ENCODE assay signal across 38 cellular contexts in genomic region chr2:233638836-233639235, GRCh38. TPM values are rescaled to one million over a fixed set of nuclear protein-coding genes. Genes with fewer than 3 reads are reported as not detected.
DNase-seq lines count a peak whose midpoint lies in the region; ATAC-seq, FAIRE-seq and TF ChIP-seq lines count a peak whose summit lies in the region.
"Had no signal": no experiment of that assay in that cellular context is flagged by ENCODE, and none has a peak within 500 bp of the region (broad histone marks: within the 10 kb centered on the region; RNA-seq: fewer than 3 reads in every experiment).

No MANE protein-coding gene starts in this region.

- no peaks in the 10 kb centered on the region for H3K36me3 Mint-ChIP-seq in activated naive CD8-positive, alpha-beta T cell treated with anti-CD3 and anti-CD28 coated beads, Interleukin-2, amount 50 U/mL, for 24 hours (ENCODE audit: low read depth)
- H3K36me3 Mint-ChIP-seq: CD8-positive, alpha-beta T cell; neural progenitor cell had no signal

- TF ChIP-seq CTCF in foreskin keratinocyte (conservative IDR thresholded peaks at IDR 0.05): peak; percentile 25

- H3K27ac Mint-ChIP-seq in activated naive CD8-positive, alpha-beta T cell treated with anti-CD3 and anti-CD28 coated beads, Interleukin-2, amount 50 U/mL, for 24 hours: no peak overlapping the region
- H3K27ac Mint-ChIP-seq: activated naive CD8-positive, alpha-beta T cell; CD8-positive, alpha-beta T cell; neural progenitor cell; T-helper 1 cell treated with Interleukin-12 subunit alpha and Interleukin-12 subunit beta and Interleukin-4 antibody, amounts not matched to agents 30 μg/mL and 1 μg/mL, for 36 hours had no signal

- H3K27me3 ChIP-seq in foreskin keratinocyte: no peaks in the 10 kb centered on the region
- H3K27me3 ChIP-seq: neural progenitor cell had no signal

- ATAC-seq in foreskin keratinocyte: no peak
- no peak for ATAC-seq in activated naive CD8-positive, alpha-beta T cell treated with anti-CD3 and anti-CD28 coated beads, Interleukin-2, amount 50 U/mL, for 24 hours
- ATAC-seq: CD8-positive, alpha-beta T cell; left cardiac atrium had no signal

- H3K9me3 Mint-ChIP-seq in activated naive CD8-positive, alpha-beta T cell treated with anti-CD3 and anti-CD28 coated beads, Interleukin-2, amount 50 U/mL, for 24 hours: no peaks in the 10 kb centered on the region
- H3K9me3 Mint-ChIP-seq: CD8-positive, alpha-beta T cell; T-helper 1 cell treated with Interleukin-12 subunit alpha and Interleukin-12 subunit beta and Interleukin-4 antibody, amounts not matched to agents 30 μg/mL and 1 μg/mL, for 36 hours had no signal

- no peak overlapping the region for H3K4me3 Mint-ChIP-seq in activated naive CD8-positive, alpha-beta T cell treated with anti-CD3 and anti-CD28 coated beads, Interleukin-2, amount 50 U/mL, for 24 hours
- H3K4me3 Mint-ChIP-seq: activated naive CD8-positive, alpha-beta T cell; CD8-positive, alpha-beta T cell; neural progenitor cell; T-helper 1 cell treated with Interleukin-12 subunit alpha and Interleukin-12 subunit beta and Interleukin-4 antibody, amounts not matched to agents 30 μg/mL and 1 μg/mL, for 36 hours had no signal

- peaks cover 5% of the 10 kb centered on the region for H3K4me1 Mint-ChIP-seq in activated naive CD8-positive, alpha-beta T cell treated with anti-CD3 and anti-CD28 coated beads, Interleukin-2, amount 50 U/mL, for 24 hours
- H3K4me1 Mint-ChIP-seq: neural progenitor cell had no signal

- peak; percentile 38 for FAIRE-seq in RCC 7860 (lab: Jason Lieb, UNC)
- FAIRE-seq: HTR-8/SVneo had no signal

- peaks cover 18% of the 10 kb centered on the region for H3K27me3 Mint-ChIP-seq in activated naive CD8-positive, alpha-beta T cell treated with anti-CD3 and anti-CD28 coated beads, Interleukin-2, amount 50 U/mL, for 24 hours

- peaks cover 4% of the 10 kb centered on the region for H3K4me1 ChIP-seq in foreskin keratinocyte
- H3K4me1 ChIP-seq: BE2C, neural progenitor cell, parathyroid adenoma had no signal

- peak; percentile 9 for DNase-seq in stimulated activated CD4-positive, alpha-beta T cell treated with anti-CD3 and anti-CD28 coated beads, Interleukin-15, amount 100 ng/mL, for 24 hours
- DNase-seq in stimulated activated CD4-positive, alpha-beta T cell treated with anti-CD3 and anti-CD28 coated beads, Interleukin-4, amount 100 ng/mL, for 4 hours: no peak
- DNase-seq in RCC 7860 (ENCODE audit: low spot score) (no peak), foreskin keratinocyte (no peak), GM19238 (ENCODE audit: insufficient read length, low spot score) (no peak), NCI-H510A treated with DMSO at 0.1 percent for 48 hours (lab: John Stamatoyannopoulos, UW) (no peak)
- no peak for DNase-seq in activated naive CD8-positive, alpha-beta T cell treated with anti-CD3 and anti-CD28 coated beads, Interleukin-2, amount 50 U/mL, for 24 hours
- DNase-seq: activated CD4-positive, CD25-positive, alpha-beta regulatory T cell treated with anti-CD3 and anti-CD28 coated beads, Interleukin-2, amount 50 U/mL, for 72 hours; activated CD8-positive, alpha-beta memory T cell treated with anti-CD3 and anti-CD28 coated beads for 24 hours; activated effector memory CD4-positive, alpha-beta T cell treated with Interleukin-2 at 50 U/mL for 16 hours; anterior cingulate cortex; BE2C; CD8-positive, alpha-beta T cell; DMS 273 treated with DMSO at 0.1 percent for 48 hours; effector memory CD4-positive, alpha-beta T cell; EL; hypothalamus; left cardiac atrium; mesendoderm; NCI-H1417; NCI-H2029 treated with DMSO at 0.1 percent for 48 hours; NCI-H226; NCI-H774; OCI-M1; retina; SK-N-SH; stimulated activated naive CD4-positive, alpha-beta T cell treated with Interleukin-2 at 50 U/mL for 16 hours had no signal

- no peak overlapping the region for H3K27ac ChIP-seq in foreskin keratinocyte
- H3K27ac ChIP-seq: epithelial cell of prostate, neural progenitor cell, parathyroid adenoma had no signal

RNA-seq across cellular contexts. Expression of gene UGT1A10, which starts 2.6 kb away (rescaled TPM):
- total RNA-seq in foreskin keratinocyte: not detected in 2 replicates
- polyA plus RNA-seq in foreskin keratinocyte: 0.13 and 0.35 TPM in 2 replicates
- total RNA-seq: CD8-positive, alpha-beta T cell; glomerular endothelial cell; H4; left cardiac atrium; myocyte; skeletal muscle tissue; temporal lobe had no signal
- polyA plus RNA-seq: SK-N-SH had no signal

RNA-seq across cellular contexts. Expression of gene UGT1A8, which starts 21.4 kb away (rescaled TPM):
- total RNA-seq in foreskin keratinocyte: not detected in 2 replicates
- not detected in 2 replicates for polyA plus RNA-seq in foreskin keratinocyte
- total RNA-seq: CD8-positive, alpha-beta T cell; glomerular endothelial cell; H4; left cardiac atrium; myocyte; skeletal muscle tissue; temporal lobe had no signal
- polyA plus RNA-seq: SK-N-SH had no signal

RNA-seq across cellular contexts. Expression of gene UGT1A9, which starts 32.9 kb away (rescaled TPM):
- total RNA-seq in foreskin keratinocyte: not detected in 2 replicates
- polyA plus RNA-seq in foreskin keratinocyte: not detected in 2 replicates
- total RNA-seq: CD8-positive, alpha-beta T cell; glomerular endothelial cell; myocyte; skeletal muscle tissue; temporal lobe had no signal
- polyA plus RNA-seq: SK-N-SH had no signal

RNA-seq across cellular contexts. Expression of gene UGT1A7, which starts 42.9 kb away (rescaled TPM):
- total RNA-seq in foreskin keratinocyte: 0.20 and 0.21 TPM in 2 replicates
- 0.10 and 1.2 TPM in 2 replicates for polyA plus RNA-seq in foreskin keratinocyte
- total RNA-seq: CD8-positive, alpha-beta T cell; glomerular endothelial cell; H4; left cardiac atrium; myocyte; skeletal muscle tissue; temporal lobe had no signal
- polyA plus RNA-seq: SK-N-SH had no signal

RNA-seq across cellular contexts. Expression of gene UGT1A6, which starts 53.9 kb away (rescaled TPM):
- total RNA-seq in foreskin keratinocyte: 14.0 and 15.8 TPM in 2 replicates
- polyA plus RNA-seq in foreskin keratinocyte: 7.4 and 9.4 TPM in 2 replicates
- total RNA-seq: CD8-positive, alpha-beta T cell; glomerular endothelial cell; left cardiac atrium; myocyte; temporal lobe had no signal
- polyA plus RNA-seq: SK-N-SH had no signal
